Comparison of ENCODE assay signal across 8 cellular contexts in genomic region chr17:75047398-75048098, GRCh38. TPM values are rescaled to one million over a fixed set of nuclear protein-coding genes. Genes with fewer than 3 reads are reported as not detected.
DNase-seq lines count a peak whose midpoint lies in the region; ATAC-seq and TF ChIP-seq lines count a peak whose summit lies in the region.

No MANE protein-coding gene starts in this region.

- H3K36me3 Mint-ChIP-seq in activated CD4-positive, alpha-beta T cell treated with anti-CD3 and anti-CD28 coated beads for 36 hours (ENCODE audit: low read depth), result peaks cover 16% of the 10 kb centered on the region
- H3K36me3 Mint-ChIP-seq in endothelial cell (ENCODE audit: low read depth, unreplicated experiment) (peaks cover 3% of the 10 kb centered on the region), naive B cell (no peaks in the 10 kb centered on the region)

- H3K4me1 Mint-ChIP-seq in activated CD4-positive, alpha-beta T cell treated with anti-CD3 and anti-CD28 coated beads for 36 hours, result peaks cover 37% of the 10 kb centered on the region
- H3K4me1 Mint-ChIP-seq in endothelial cell (ENCODE audit: unreplicated experiment) (peaks cover 32% of the 10 kb centered on the region), naive B cell (peaks cover 17 to 36% (median 28%) of the 10 kb centered on the region in 3 donors)

- CTCF ChIA-PET in activated CD4-positive, alpha-beta T cell treated with anti-CD3 and anti-CD28 coated beads for 36 hours (lab: Charles Lee), result interaction anchor here (0.5 to 3.7 kb wide), 5 partner anchors 9 to 360 kb away, joined by 3 to 20 read pairs (median 3); no protein-coding TSS in a partner anchor

- peak overlapping the region; percentile 90 for H3K27ac Mint-ChIP-seq in activated CD4-positive, alpha-beta T cell treated with anti-CD3 and anti-CD28 coated beads for 36 hours
- H3K27ac Mint-ChIP-seq in endothelial cell (ENCODE audit: unreplicated experiment), result peak overlapping the region; percentile 82
- H3K27ac Mint-ChIP-seq in naive B cell, result peak overlapping the region; percentile 75 to 96 (median 90)

- H3K27me3 ChIP-seq in upper lobe of right lung, result no peaks in the 10 kb centered on the region

- no peaks in the 10 kb centered on the region for H3K9me3 Mint-ChIP-seq in activated CD4-positive, alpha-beta T cell treated with anti-CD3 and anti-CD28 coated beads for 36 hours (ENCODE audit: low read depth)
- no peaks in the 10 kb centered on the region for H3K9me3 Mint-ChIP-seq in endothelial cell (ENCODE audit: unreplicated experiment)
- H3K9me3 Mint-ChIP-seq in naive B cell, result no peaks in the 10 kb centered on the region

- H3K27ac ChIP-seq in upper lobe of right lung, result peak overlapping the region; percentile 78

- no peaks in the 10 kb centered on the region for H3K27me3 Mint-ChIP-seq in activated CD4-positive, alpha-beta T cell treated with anti-CD3 and anti-CD28 coated beads for 36 hours
- peaks cover 2% of the 10 kb centered on the region for H3K27me3 Mint-ChIP-seq in endothelial cell (ENCODE audit: unreplicated experiment)
- no peaks in the 10 kb centered on the region for H3K27me3 Mint-ChIP-seq in naive B cell

- DNase-seq in NCI-H345 (lab: John Stamatoyannopoulos, UW) (peak; percentile 30), NCI-H345 treated with DMSO at 0.1 percent for 48 hours (lab: John Stamatoyannopoulos, UW; ENCODE audit: unreplicated experiment) (no peak), endothelial cell (ENCODE audit: low spot score) (peak; percentile 31), naive B cell (peak; percentile 23), upper lobe of right lung (peak; percentile 76), NCI-H1436 treated with DMSO at 0.1 percent for 48 hours (lab: John Stamatoyannopoulos, UW) (no peak)
- peak; percentile 50 for DNase-seq in activated CD4-positive, alpha-beta T cell treated with anti-CD3 and anti-CD28 coated beads for 36 hours

- intact Hi-C loops in activated CD4-positive, alpha-beta T cell treated with anti-CD3 and anti-CD28 coated beads for 36 hours (cut with DNase I, micrococcal nuclease), result loop anchor here (1.0 to 5.0 kb wide), 10 partner anchors 13 to 299 kb away; partner anchors contain the start of genes CDR2L (in 2 of the 2), NUP85 (in 2 of the 2), JPT1 (in 1 of the 2) and MRPL58 (in 1 of the 2)
- intact Hi-C loops in upper lobe of right lung (cut with DNase I), result no loop called here

- H3K4me1 ChIP-seq in upper lobe of right lung, result peaks cover 25% of the 10 kb centered on the region

- TF ChIP-seq CTCF in endothelial cell (IDR thresholded peaks at IDR 0.05; ENCODE audit: unreplicated experiment) (no peak), upper lobe of right lung (IDR thresholded peaks at IDR 0.05) (no peak)

- ATAC-seq in HG03159 (IDR thresholded peaks at IDR 0.05; ENCODE audit: unreplicated experiment), result peak; percentile 3
- ATAC-seq in activated CD4-positive, alpha-beta T cell treated with anti-CD3 and anti-CD28 coated beads for 36 hours, result no peak
- ATAC-seq in naive B cell (ENCODE audit: low read depth in 2 of 2), result peak in 1 of 2 donors; percentile 1
- ATAC-seq in upper lobe of right lung, result no peak

- H3K4me3 Mint-ChIP-seq in activated CD4-positive, alpha-beta T cell treated with anti-CD3 and anti-CD28 coated beads for 36 hours, result peak overlapping the region; percentile 99
- H3K4me3 Mint-ChIP-seq in endothelial cell (ENCODE audit: unreplicated experiment) (peak overlapping the region; percentile 99), naive B cell (peak overlapping the region; percentile 88 to 99 (median 95))

- H3K4me3 ChIP-seq in upper lobe of right lung, result peak overlapping the region; percentile 98

- POLR2A ChIA-PET in activated CD4-positive, alpha-beta T cell treated with anti-CD3 and anti-CD28 coated beads for 36 hours (lab: Charles Lee), result interaction anchor here (0.6 to 1.0 kb wide), 5 partner anchors 8 to 285 kb away, joined by 3 read pairs; no protein-coding TSS in a partner anchor

- no peaks in the 10 kb centered on the region for H3K9me3 ChIP-seq in upper lobe of right lung

- H3K36me3 ChIP-seq in upper lobe of right lung, result peaks cover 11% of the 10 kb centered on the region

RNA-seq across cellular contexts. Expression of gene KCTD2, which starts 0.5 kb away (rescaled TPM):
- total RNA-seq in activated CD4-positive, alpha-beta T cell treated with anti-CD3 and anti-CD28 coated beads for 36 hours, result 10 to 100 TPM; 15.3 to 16.7 TPM
- 33.5 TPM for total RNA-seq in endothelial cell (ENCODE audit: unreplicated experiment)
- 1 to 10 TPM; 2.9 to 9.8 (median 4.8) TPM for polyA plus RNA-seq in naive B cell (ENCODE audit: low read depth in 6 of 6)
- 25.3 TPM for total RNA-seq in upper lobe of right lung

RNA-seq across cellular contexts. Expression of gene ATP5PD, which starts 0.8 kb away (rescaled TPM):
- 100 to 1,000 TPM; 194 to 237 TPM for total RNA-seq in activated CD4-positive, alpha-beta T cell treated with anti-CD3 and anti-CD28 coated beads for 36 hours
- total RNA-seq in endothelial cell (ENCODE audit: unreplicated experiment) (179 TPM), upper lobe of right lung (155 TPM)
- polyA plus RNA-seq in naive B cell (ENCODE audit: low read depth in 6 of 6), result 100 to 1,000 TPM; 191 to 306 (median 269) TPM

RNA-seq across cellular contexts. Expression of gene MRPL58, which starts 35.1 kb away (rescaled TPM):
- 10 to 100 TPM; 64.6 to 66.5 TPM for total RNA-seq in activated CD4-positive, alpha-beta T cell treated with anti-CD3 and anti-CD28 coated beads for 36 hours
- total RNA-seq in endothelial cell (ENCODE audit: unreplicated experiment) (16.2 TPM), upper lobe of right lung (21.6 TPM)
- polyA plus RNA-seq in naive B cell (ENCODE audit: low read depth in 6 of 6), result 10 to 100 TPM; 32.4 to 47.3 (median 39.6) TPM

RNA-seq across cellular contexts. Expression of gene SLC16A5, which starts 40.2 kb away (rescaled TPM):
- 1 to 10 TPM; 6.0 to 6.5 TPM for total RNA-seq in activated CD4-positive, alpha-beta T cell treated with anti-CD3 and anti-CD28 coated beads for 36 hours
- total RNA-seq in endothelial cell (ENCODE audit: unreplicated experiment) (50.9 TPM), upper lobe of right lung (40.5 TPM)
- 1 to 10 TPM; 1.1 to 4.0 (median 2.1) TPM for polyA plus RNA-seq in naive B cell (ENCODE audit: low read depth in 6 of 6)

Comparison
In these comparisons a context has a peak if more than half of its experiments do, and no peak if none do; other contexts are left out.
1. DNase-seq: peak in NCI-H345 (single experiment), activated CD4-positive, alpha-beta T cell treated with anti-CD3 and anti-CD28 coated beads for 36 hours (single experiment), endothelial cell (single experiment), naive B cell (single experiment) and upper lobe of right lung (single experiment); none in NCI-H345 treated with DMSO at 0.1 percent for 48 hours (single experiment) and NCI-H1436 treated with DMSO at 0.1 percent for 48 hours (single experiment).
2. Peak in every context shown above with its lines, with median percentiles within 50 percentile points of each other: H3K27ac Mint-ChIP-seq and H3K4me3 Mint-ChIP-seq.